In the genomic region with DNA sequence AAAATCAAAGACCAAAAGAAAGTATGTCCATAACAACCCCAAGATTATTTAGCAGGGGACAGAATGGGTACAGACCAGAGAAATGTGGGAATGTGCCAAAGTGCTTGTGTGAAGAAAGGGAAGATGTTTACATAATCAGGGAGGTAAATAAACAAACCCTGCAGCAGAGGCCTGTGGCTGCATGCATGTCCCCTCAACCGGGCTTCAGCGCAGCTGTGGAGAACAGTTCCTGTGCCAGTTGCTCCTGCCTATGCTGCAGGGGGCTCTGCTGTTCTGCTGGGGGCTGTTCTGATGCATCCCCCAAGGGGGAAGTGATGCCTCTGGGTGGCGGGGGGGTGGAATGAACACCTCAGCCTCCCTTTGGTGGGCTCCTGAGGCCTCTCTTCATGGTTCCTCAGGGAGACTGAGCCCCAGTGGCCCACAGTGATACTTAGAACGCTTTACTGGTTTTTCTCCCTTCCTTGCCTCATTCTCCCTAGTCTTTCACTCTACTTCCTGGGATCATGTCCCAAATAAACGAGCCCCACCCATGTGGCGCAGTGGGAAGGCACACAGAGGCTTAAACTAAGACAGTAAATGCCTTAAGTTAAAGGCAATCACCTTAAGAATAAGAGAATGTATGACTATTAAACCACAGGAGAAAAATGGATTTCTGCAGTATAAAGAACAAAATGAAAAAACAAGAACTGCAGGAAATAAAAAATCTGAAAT, we compare ENCODE assay signal across 17 cellular contexts. TPM values are rescaled to one million over a fixed set of nuclear protein-coding genes. Genes with fewer than 3 reads are reported as not detected.
A peak's percentile ranks its signal among the peaks of the same experiment; 100 is the strongest.
DNase-seq lines count a peak whose midpoint lies in the region; ATAC-seq and TF ChIP-seq lines count a peak whose summit lies in the region.
"Had no signal": no experiment of that assay in that cellular context is flagged by ENCODE, and none has a peak within 500 bp of the region (broad histone marks: within the 10 kb centered on the region; RNA-seq: fewer than 3 reads in every experiment).

No MANE protein-coding gene starts in this region.

- TF ChIP-seq CTCF in LNCaP clone FGC (IDR thresholded peaks at IDR 0.05; ENCODE audit: control insufficient read depth, extremely low read depth, insufficient read depth) (no peak), esophagus muscularis mucosa (IDR thresholded peaks at IDR 0.05) (no peak), prostate gland (IDR thresholded peaks at IDR 0.05) (no peak)

- H3K27ac ChIP-seq in esophagus muscularis mucosa (replicated peaks in 1 of 4) (peak overlapping the region; percentile 20 to 41 (median 36)), prostate gland (peak overlapping the region; percentile 49 to 55)
- H3K27ac ChIP-seq: BLaER1 treated with 17β-estradiol and CSF1 and Interleukin-3, amounts not matched to agents 10 nM and 100 nM; cardiac muscle cell; Peyer's patch had no signal

- no peaks in the 10 kb centered on the region for H3K9me3 ChIP-seq in esophagus muscularis mucosa
- no peaks in the 10 kb centered on the region for H3K9me3 ChIP-seq in prostate gland
- H3K9me3 ChIP-seq: BLaER1 treated with 17β-estradiol and CSF1 and Interleukin-3, amounts not matched to agents 10 nM and 100 nM; Peyer's patch had no signal

- DNase-seq in DMS53 (lab: John Stamatoyannopoulos, UW), result peak; percentile 67
- peak; percentile 46 for DNase-seq in LNCaP clone FGC (ENCODE audit: low read depth)
- no peak for DNase-seq in esophagus muscularis mucosa (ENCODE audit: extremely low spot score)
- peak; percentile 56 for DNase-seq in prostate gland (ENCODE audit: low spot score)
- DNase-seq in cortex of kidney (lab: John Stamatoyannopoulos, UW), result no peak
- DNase-seq in NAMALWA (ENCODE audit: low spot score), result no peak
- DNase-seq in stimulated activated CD4-positive, alpha-beta T cell treated with anti-CD3 and anti-CD28 coated beads, Interleukin-15, amount 100 ng/mL, for 24 hours, result no peak
- DNase-seq: activated CD4-positive, CD25-positive, alpha-beta regulatory T cell treated with anti-CD3 and anti-CD28 coated beads, Interleukin-2, amount 50 U/mL, for 72 hours; activated naive CD8-positive, alpha-beta T cell treated with anti-CD3 and anti-CD28 coated beads for 36 hours; GDM1; NCI-H1092; NCI-H446; Peyer's patch; T-helper 1 cell had no signal

- peak overlapping the region; percentile 28 for H3K4me3 ChIP-seq in LNCaP clone FGC (ENCODE audit: low read depth, low read length)
- no peak overlapping the region for H3K4me3 ChIP-seq in esophagus muscularis mucosa
- H3K4me3 ChIP-seq in prostate gland, result no peak overlapping the region
- H3K4me3 ChIP-seq: BLaER1 treated with 17β-estradiol and CSF1 and Interleukin-3, amounts not matched to agents 10 nM and 100 nM; cardiac muscle cell; Peyer's patch had no signal

- 72% methylated on average over 5 of the region's 6 CpGs for WGBS in esophagus muscularis mucosa
- WGBS in prostate gland, result 40% methylated on average over 6 of the region's 6 CpGs

- H3K36me3 ChIP-seq in esophagus muscularis mucosa (no peaks in the 10 kb centered on the region), prostate gland (no peaks in the 10 kb centered on the region)
- H3K36me3 ChIP-seq: Peyer's patch had no signal

- no peaks in the 10 kb centered on the region for H3K27me3 ChIP-seq in esophagus muscularis mucosa
- no peaks in the 10 kb centered on the region for H3K27me3 ChIP-seq in prostate gland (replicated peaks; ENCODE audit: insufficient read depth)
- H3K27me3 ChIP-seq: BLaER1 treated with 17β-estradiol and CSF1 and Interleukin-3, amounts not matched to agents 10 nM and 100 nM; cardiac muscle cell; Peyer's patch had no signal

- ATAC-seq in HG03039 (IDR thresholded peaks at IDR 0.05; ENCODE audit: unreplicated experiment), result no peak

- intact Hi-C loops in esophagus muscularis mucosa (cut with DNase I) (no loop called here), prostate gland (cut with DNase I) (no loop called here)

- no peak for TF ChIP-seq POLR2A in esophagus muscularis mucosa (IDR thresholded peaks at IDR 0.05; ENCODE audit: low read depth)
- TF ChIP-seq POLR2A in prostate gland (IDR thresholded peaks at IDR 0.05), result no peak

- peaks cover 0 to 26% (median 18%) of the 10 kb centered on the region in 4 donors for H3K4me1 ChIP-seq in esophagus muscularis mucosa
- peaks cover 6% of the 10 kb centered on the region for H3K4me1 ChIP-seq in prostate gland (replicated peaks)
- H3K4me1 ChIP-seq: Peyer's patch had no signal

- TF ChIP-seq EP300 in esophagus muscularis mucosa (IDR thresholded peaks at IDR 0.05), result no peak

RNA-seq across cellular contexts. Expression of gene RAB23, which starts 23.0 kb away (rescaled TPM):
- 100 to 1,000 TPM in 1 of 4 donors, 10 to 100 TPM in 3; 57.8 to 102 (median 70.3) TPM for total RNA-seq in esophagus muscularis mucosa
- 10 to 100 TPM; 20.4 to 22.3 TPM for total RNA-seq in prostate gland

RNA-seq across cellular contexts. Expression of gene BAG2, which starts 27.0 kb away (rescaled TPM):
- total RNA-seq in esophagus muscularis mucosa, result 10 to 100 TPM; 29.0 to 42.8 (median 39.6) TPM
- 1 to 10 TPM; 5.4 to 6.8 TPM for total RNA-seq in prostate gland

Comparison
In these comparisons a context has a peak if more than half of its experiments do, and no peak if none do; other contexts are left out.
1. DNase-seq: peak in DMS53 (single experiment), LNCaP clone FGC (single experiment) and prostate gland (single experiment); none in esophagus muscularis mucosa (single experiment), cortex of kidney (single experiment), NAMALWA (single experiment) and stimulated activated CD4-positive, alpha-beta T cell treated with anti-CD3 and anti-CD28 coated beads, Interleukin-15, amount 100 ng/mL, for 24 hours (single experiment).